In the genomic region with DNA sequence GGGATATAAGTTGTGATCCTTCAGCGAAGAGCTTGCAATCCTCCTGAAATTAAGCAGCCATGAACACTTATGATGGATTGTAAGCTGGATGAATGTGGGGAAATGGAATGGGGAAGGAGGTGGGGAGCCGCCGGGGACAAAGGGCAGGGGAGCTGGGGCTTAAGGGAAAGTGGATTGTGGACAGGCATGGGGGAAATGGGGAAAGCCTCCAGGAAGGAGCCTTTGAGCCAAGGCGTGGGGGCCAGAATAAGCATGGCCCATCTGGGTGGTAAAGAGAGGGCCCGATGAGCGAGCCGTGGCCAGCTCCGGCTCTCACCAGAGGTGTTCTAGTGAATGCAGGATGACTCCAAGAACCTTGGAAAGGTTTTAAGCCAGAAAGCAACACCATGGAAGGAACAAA, we compare ENCODE assay signal across 17 cellular contexts.
DNase-seq lines count a peak whose midpoint lies in the region; ATAC-seq, FAIRE-seq and TF ChIP-seq lines count a peak whose summit lies in the region.
"Had no signal": no experiment of that assay in that cellular context is flagged by ENCODE, and none has a peak within 500 bp of the region (broad histone marks: within the 10 kb centered on the region; RNA-seq: fewer than 3 reads in every experiment).

No MANE protein-coding gene starts in this region.

- no peak overlapping the region for H4K91ac ChIP-seq in H1 (replicated peaks; ENCODE audit: insufficient read length, low read length)

- H3K27ac ChIP-seq in H1 (ENCODE audit: low read depth, low read length), result no peak overlapping the region
- no peak overlapping the region for H3K27ac ChIP-seq in upper lobe of right lung

- H3K9ac ChIP-seq in H1 (replicated peaks in 1 of 4; ENCODE audit: extremely low read depth in 1 of 4, low read depth in 3 of 4, low read length in 3 of 4), result no peak overlapping the region

- H3K36me3 ChIP-seq in H1 (ENCODE audit: control insufficient read depth in 2 of 4, insufficient read depth in 4 of 4, low read length in 3 of 4), result no peaks in the 10 kb centered on the region
- no peaks in the 10 kb centered on the region for H3K36me3 ChIP-seq in upper lobe of right lung
- H3K36me3 ChIP-seq: SJCRH30 had no signal

- no peak overlapping the region for H3K4ac ChIP-seq in H1 (replicated peaks; ENCODE audit: insufficient read length, low read depth, low read length)

- intact Hi-C loops in upper lobe of right lung (cut with DNase I), result no loop called here

- H3K23me2 ChIP-seq in H1 (ENCODE audit: low read depth, low read length), result peaks cover 2% of the 10 kb centered on the region; the same call in 1 of the 2 replicates

- no peaks in the 10 kb centered on the region for H3K79me2 ChIP-seq in H1 (ENCODE audit: control insufficient read depth in 1 of 2, insufficient read depth in 2 of 2, low read length in 2 of 2)

- WGBS in H1 (ENCODE audit: extremely low coverage in 1 of 2, insufficient coverage in 1 of 2, insufficient read length in 1 of 2, insufficient replicate concordance in 2 of 2, low coverage in 1 of 2, low lambda C conversion rate in 2 of 2, missing lambda C conversion rate in 1 of 2), 2 experiments, result 90 to 100% methylated on average over 2 to 8 of the region's 8 CpGs

- H2BK20ac ChIP-seq in H1 (ENCODE audit: low read length), result 0 out of 2 replicates have a peak overlapping the region, but pooled peaks have one; percentile 5

- H3K27me3 Mint-ChIP-seq in activated T-cell treated with anti-CD3 and anti-CD28 coated beads, Interleukin-2, amount 50 U/mL, for 4 hours (ENCODE audit: low read depth), result no peaks in the 10 kb centered on the region
- H3K27me3 Mint-ChIP-seq in nephron progenitor cell (ENCODE audit: low read depth, poor library complexity), result no peaks in the 10 kb centered on the region

- H3K79me1 ChIP-seq in H1 (ENCODE audit: low read depth, low read length), result no peaks in the 10 kb centered on the region

- no peak overlapping the region for H2AFZ ChIP-seq in H1 (ENCODE audit: low read length)

- H3K4me1 ChIP-seq in H1 (replicated peaks in 1 of 4; ENCODE audit: control insufficient read depth in 3 of 4, insufficient read depth in 4 of 4, low read length in 3 of 4) (peaks cover 11 to 30% (median 21%) of the 10 kb centered on the region in 4 experiments), upper lobe of right lung (peaks cover 16% of the 10 kb centered on the region)

- H2BK5ac ChIP-seq in H1 (ENCODE audit: low read depth, low read length), result 0 out of 2 replicates have a peak overlapping the region, but pooled peaks have one; percentile 56

- H3K27ac Mint-ChIP-seq in nephron progenitor cell, result peak overlapping the region; percentile 100
- H3K27ac Mint-ChIP-seq: activated T-cell treated with anti-CD3 and anti-CD28 coated beads, Interleukin-2, amount 50 U/mL, for 72 hours had no signal

- ATAC-seq in activated T-cell treated with anti-CD3 and anti-CD28 coated beads, Interleukin-2, amount 50 U/mL, for 4 hours, result no peak
- ATAC-seq in upper lobe of right lung, result no peak
- no peak for ATAC-seq in HG02840 (IDR thresholded peaks at IDR 0.05; ENCODE audit: low FRiP score, unreplicated experiment)
- ATAC-seq: activated T-cell treated with anti-CD3 and anti-CD28 coated beads, Interleukin-2, amount 50 U/mL, for 72 hours; HCT116 had no signal

- no peak for TF ChIP-seq EP300 in H1 (IDR thresholded peaks at IDR 0.05; ENCODE audit: borderline replicate concordance in 1 of 2, low read depth in 2 of 2, low read length in 2 of 2)

- no peaks in the 10 kb centered on the region for H4K20me1 ChIP-seq in H1 (replicated peaks in 1 of 2; ENCODE audit: control insufficient read depth in 1 of 2, insufficient read depth in 2 of 2, low read length in 2 of 2)

- peak; percentile 2 to 3 for DNase-seq in activated T-cell treated with anti-CD3 and anti-CD28 coated beads, Interleukin-2, amount 50 U/mL, for 48 hours
- DNase-seq in activated T-cell treated with anti-CD3 and anti-CD28 coated beads, Interleukin-2, amount 50 U/mL, for 4 hours, result no peak
- DNase-seq in H1 (ENCODE audit: low read depth in 1 of 2, low spot score in 2 of 2) (no peak), nephron progenitor cell (no peak), upper lobe of right lung (peak; percentile 45), NCI-H446 (lab: John Stamatoyannopoulos, UW) (no peak), globus pallidus (ENCODE audit: low spot score) (no peak)
- DNase-seq: activated T-cell treated with anti-CD3 and anti-CD28 coated beads, Interleukin-2, amount 50 U/mL, for 72 hours; DMS53; NCI-H1694 had no signal

- H3K18ac ChIP-seq in H1 (ENCODE audit: extremely low read depth, low read length), result 0 out of 2 replicates have a peak overlapping the region, but pooled peaks have one; percentile 10

- H3K4me1 Mint-ChIP-seq in activated T-cell treated with anti-CD3 and anti-CD28 coated beads, Interleukin-2, amount 50 U/mL, for 4 hours (ENCODE audit: low read depth), result peaks cover 24% of the 10 kb centered on the region
- peaks cover 78% of the 10 kb centered on the region for H3K4me1 Mint-ChIP-seq in nephron progenitor cell

- TF ChIP-seq RAD21 in H1 (IDR thresholded peaks at IDR 0.05 in 1 of 2, conservative IDR thresholded peaks at IDR 0.05 in 1 of 2; ENCODE audit: low read depth in 2 of 2, low read length in 2 of 2), result no peak

- TF ChIP-seq CTCF in H1 (IDR thresholded peaks at IDR 0.05; ENCODE audit: control extremely low read depth in 1 of 3, insufficient read depth in 1 of 3, low read depth in 1 of 3, low read length in 3 of 3) (no peak), nephron progenitor cell (IDR thresholded peaks at IDR 0.05) (no peak), upper lobe of right lung (IDR thresholded peaks at IDR 0.05) (no peak)

- H3K4me3 Mint-ChIP-seq in activated T-cell treated with anti-CD3 and anti-CD28 coated beads, Interleukin-2, amount 50 U/mL, for 4 hours, result no peak overlapping the region
- peak overlapping the region; percentile 85 for H3K4me3 Mint-ChIP-seq in nephron progenitor cell
- H3K4me3 Mint-ChIP-seq: activated T-cell treated with anti-CD3 and anti-CD28 coated beads, Interleukin-2, amount 50 U/mL, for 72 hours had no signal

- POLR2A ChIA-PET in H1 (lab: Charles Lee; ENCODE audit: partially characterized antibody), result interaction anchor here (1.7 to 1.8 kb wide), 2 partner anchors 11 to 35 kb away, joined by 5 to 6 read pairs; no protein-coding TSS in a partner anchor

- no peak overlapping the region for H2BK120ac ChIP-seq in H1 (replicated peaks; ENCODE audit: low read depth, low read length)

- no peaks in the 10 kb centered on the region for H3K36me3 Mint-ChIP-seq in activated T-cell treated with anti-CD3 and anti-CD28 coated beads, Interleukin-2, amount 50 U/mL, for 4 hours (ENCODE audit: insufficient read depth)
- peaks cover 33% of the 10 kb centered on the region for H3K36me3 Mint-ChIP-seq in nephron progenitor cell (ENCODE audit: low read depth)

- no peak overlapping the region for H3K56ac ChIP-seq in H1 (replicated peaks; ENCODE audit: insufficient read length, low read depth, low read length)

- H3K4me3 ChIP-seq in H1 (ENCODE audit: extremely low read depth in 1 of 4, insufficient read depth in 2 of 4, low read depth in 3 of 4, low read length in 4 of 4) (no peak overlapping the region), upper lobe of right lung (no peak overlapping the region)
- H3K4me3 ChIP-seq: mucosa of descending colon, tibial nerve had no signal

- no peaks in the 10 kb centered on the region for H3K27me3 ChIP-seq in H1 (replicated peaks in 1 of 4; ENCODE audit: control insufficient read depth in 3 of 4, extremely low read depth in 1 of 4, insufficient read depth in 3 of 4, low read length in 3 of 4)
- no peaks in the 10 kb centered on the region for H3K27me3 ChIP-seq in upper lobe of right lung
- H3K27me3 ChIP-seq: SJCRH30, tibial nerve had no signal

- TF ChIP-seq POLR2A in H1 (IDR thresholded peaks at IDR 0.05; ENCODE audit: control extremely low read depth in 1 of 2, low read depth in 2 of 2, low read length in 2 of 2), result no peak

- FAIRE-seq in H1 (lab: Jason Lieb, UNC), result no peak
- FAIRE-seq: A204.1, GM19239 had no signal

- no peak overlapping the region for H4K8ac ChIP-seq in H1 (ENCODE audit: extremely low read depth, insufficient read depth, low read length)

- no peak overlapping the region for H3K23ac ChIP-seq in H1 (ENCODE audit: insufficient read length)

- CTCF ChIA-PET in H1 (lab: Charles Lee; ENCODE audit: partially characterized antibody), result interaction anchor here (0.6 to 5.3 kb wide), 9 partner anchors 9 to 412 kb away, joined by 3 to 28 read pairs (median 4); no protein-coding TSS in a partner anchor

- H3K9me3 Mint-ChIP-seq in activated T-cell treated with anti-CD3 and anti-CD28 coated beads, Interleukin-2, amount 50 U/mL, for 4 hours, result no peaks in the 10 kb centered on the region
- peaks cover 32% of the 10 kb centered on the region for H3K9me3 Mint-ChIP-seq in nephron progenitor cell
- H3K9me3 Mint-ChIP-seq: activated T-cell treated with anti-CD3 and anti-CD28 coated beads, Interleukin-2, amount 50 U/mL, for 72 hours had no signal

- H3K14ac ChIP-seq in H1 (ENCODE audit: insufficient read length), result no peak overlapping the region

- H3K4me2 ChIP-seq in H1 (ENCODE audit: insufficient read depth in 1 of 2, low read depth in 2 of 2, low read length in 2 of 2), result peak overlapping the region in 1 of 2 experiments; percentile 46; a peak in 2 of 4 replicates

- no peak overlapping the region for H4K5ac ChIP-seq in H1 (ENCODE audit: insufficient read length, low read depth, low read length)

- H2BK15ac ChIP-seq in H1 (ENCODE audit: low read length), result no peak overlapping the region

- H3K9me3 ChIP-seq in H1 (ENCODE audit: insufficient read depth in 2 of 2, low read depth in 1 of 2, low read length in 1 of 2) (no peaks in the 10 kb centered on the region), upper lobe of right lung (no peaks in the 10 kb centered on the region)
- H3K9me3 ChIP-seq: mucosa of descending colon, SJCRH30 had no signal

- no peak overlapping the region for H2BK12ac ChIP-seq in H1 (ENCODE audit: low read depth, low read length)

- 0 out of 2 replicates have a peak overlapping the region, but pooled peaks have one; percentile 70 for H2AK5ac ChIP-seq in H1 (ENCODE audit: low read depth, low read length)

TF ChIP-seq in H1, 55 proteins besides CTCF, POLR2A, EP300 and RAD21 (continues in another document):
- TF ChIP-seq GABPA (IDR thresholded peaks at IDR 0.05; ENCODE audit: borderline replicate concordance, insufficient read depth, low read length) (no peak), HDAC2 (IDR thresholded peaks at IDR 0.05; ENCODE audit: borderline replicate concordance in 1 of 2, low read depth in 2 of 2, low read length in 2 of 2) (no peak), SIN3A (conservative IDR thresholded peaks at IDR 0.05 in 1 of 2, IDR thresholded peaks at IDR 0.05 in 1 of 2; ENCODE audit: low read depth in 1 of 2, low read length in 2 of 2) (no peak), RNF2 (IDR thresholded peaks at IDR 0.05; ENCODE audit: borderline replicate concordance, low read depth, low read length, missing control alignments, poor library complexity, severe bottlenecking) (no peak), BACH1 (IDR thresholded peaks at IDR 0.05; ENCODE audit: low read length) (no peak), TAF7 (optimal IDR thresholded peaks at IDR 0.05; ENCODE audit: borderline replicate concordance, low read depth, low read length) (no peak), NRF1 (IDR thresholded peaks at IDR 0.05; ENCODE audit: low read depth, low read length) (no peak), KDM1A (IDR thresholded peaks at IDR 0.05; ENCODE audit: borderline replicate concordance, low read length) (no peak), MAFK (IDR thresholded peaks at IDR 0.05; ENCODE audit: low read depth, low read length) (no peak)

Comparison
In these comparisons a context has a peak if more than half of its experiments do, and no peak if none do; other contexts are left out.
1. DNase-seq: peak in activated T-cell treated with anti-CD3 and anti-CD28 coated beads, Interleukin-2, amount 50 U/mL, for 48 hours (2 of 2) and upper lobe of right lung (single experiment); none in activated T-cell treated with anti-CD3 and anti-CD28 coated beads, Interleukin-2, amount 50 U/mL, for 4 hours (single experiment), H1 (0 of 2), nephron progenitor cell (single experiment), NCI-H446 (0 of 2) and globus pallidus (single experiment).